Comparison of ENCODE assay signal across 13 cellular contexts in the genomic region with DNA sequence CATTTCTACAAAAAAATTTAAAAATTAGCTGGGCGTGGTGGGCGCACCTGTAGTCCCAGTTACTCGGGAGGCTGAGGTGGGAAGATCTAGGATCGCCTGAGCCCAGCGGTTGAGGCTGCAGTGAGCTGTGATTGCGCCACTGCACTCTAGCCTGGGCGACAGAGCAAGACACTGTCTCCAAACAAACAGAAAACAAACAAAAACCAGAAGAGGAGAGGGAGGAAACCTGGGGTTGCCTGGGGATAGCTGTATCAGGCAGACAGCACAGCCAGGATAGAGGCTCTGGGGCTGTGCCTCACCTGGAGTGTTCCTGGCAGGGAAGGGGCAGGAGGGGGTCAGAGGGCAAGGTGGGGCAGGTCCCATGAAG. TPM values are rescaled to one million over a fixed set of nuclear protein-coding genes. Genes with fewer than 3 reads are reported as not detected.
DNase-seq lines count a peak whose midpoint lies in the region; ATAC-seq, FAIRE-seq and TF ChIP-seq lines count a peak whose summit lies in the region.
"Had no signal": no experiment of that assay in that cellular context is flagged by ENCODE, and none has a peak within 500 bp of the region (broad histone marks: within the 10 kb centered on the region; RNA-seq: fewer than 3 reads in every experiment).

No MANE protein-coding gene starts in this region.

- H4K20me1 ChIP-seq in HepG2 (ENCODE audit: insufficient read depth, low read length): peaks cover 15% of the 10 kb centered on the region

- CTCF ChIA-PET in activated naive CD4-positive, alpha-beta T cell treated with anti-CD3 and anti-CD28 coated beads for 36 hours (lab: Charles Lee): interaction anchor here (1.3 kb wide), 1 partner anchor 31 kb away, joined by 3 read pairs; the partner anchor contains the start of gene ARHGAP45
- CTCF ChIA-PET in HepG2 (lab: Yijun Ruan, JAX; ENCODE audit: low intra/inter-chr PET ratio, low total read pairs): no interaction called here

- H2AFZ ChIP-seq in HepG2 (ENCODE audit: low read length): no peak overlapping the region

- no peak overlapping the region for H3K4me3 Mint-ChIP-seq in activated naive CD4-positive, alpha-beta T cell treated with anti-CD3 and anti-CD28 coated beads for 36 hours
- H3K4me3 Mint-ChIP-seq in T-helper 17 cell: no peak overlapping the region
- H3K4me3 Mint-ChIP-seq: CD4-positive, CD25-positive, alpha-beta regulatory T cell; central memory CD8-positive, alpha-beta T cell; memory B cell had no signal

- peak overlapping the region; percentile 8 to 54 (median 16); a peak in 5 of 6 replicates for H3K4me3 ChIP-seq in HepG2 (replicated peaks in 1 of 3; ENCODE audit: insufficient read depth in 1 of 3, low read depth in 2 of 3, low read length in 3 of 3)
- no peak overlapping the region for H3K4me3 ChIP-seq in transverse colon
- H3K4me3 ChIP-seq: SK-N-MC had no signal

- ATAC-seq in activated naive CD4-positive, alpha-beta T cell treated with anti-CD3 and anti-CD28 coated beads, Interleukin-2, amount 50 U/mL, for 72 hours: no peak
- ATAC-seq in T-helper 17 cell (no peak), HepG2 (peak; percentile 55), GM18870 (IDR thresholded peaks at IDR 0.05; ENCODE audit: unreplicated experiment) (no peak)

- H3K36me3 ChIP-seq in HepG2 (replicated peaks in 1 of 2; ENCODE audit: control insufficient read depth in 1 of 2, insufficient read depth in 2 of 2, low read length in 2 of 2) (0 out of 5 replicates have a peak, but pooled peaks cover 0 to 4% of the 10 kb centered on the region in 2 experiments), transverse colon (peaks cover 0 to 8% (median 0%) of the 10 kb centered on the region in 4 donors)

- peaks cover 84% of the 10 kb centered on the region for H3K4me1 Mint-ChIP-seq in activated naive CD4-positive, alpha-beta T cell treated with anti-CD3 and anti-CD28 coated beads for 36 hours (ENCODE audit: low read depth)
- H3K4me1 Mint-ChIP-seq in T-helper 17 cell: peaks cover 36% of the 10 kb centered on the region

- FAIRE-seq in HepG2 (lab: Jason Lieb, UNC): no peak

- no peaks in the 10 kb centered on the region for H3K27me3 Mint-ChIP-seq in activated naive CD4-positive, alpha-beta T cell treated with anti-CD3 and anti-CD28 coated beads for 36 hours (ENCODE audit: low read depth)
- no peaks in the 10 kb centered on the region for H3K27me3 Mint-ChIP-seq in T-helper 17 cell
- H3K27me3 Mint-ChIP-seq: central memory CD8-positive, alpha-beta T cell; memory B cell had no signal

- peaks cover 12% of the 10 kb centered on the region for H3K36me3 Mint-ChIP-seq in activated naive CD4-positive, alpha-beta T cell treated with anti-CD3 and anti-CD28 coated beads for 36 hours (ENCODE audit: low read depth)
- H3K36me3 Mint-ChIP-seq in activated naive CD4-positive, alpha-beta T cell treated with anti-CD3 and anti-CD28 coated beads, Interleukin-2, amount 50 U/mL, for 72 hours: peaks cover 11 to 15% of the 10 kb centered on the region in 2 donors
- no peaks in the 10 kb centered on the region for H3K36me3 Mint-ChIP-seq in T-helper 17 cell (ENCODE audit: low read depth)
- H3K36me3 Mint-ChIP-seq: CD4-positive, CD25-positive, alpha-beta regulatory T cell had no signal

- TF ChIP-seq EP300 in HepG2 (IDR thresholded peaks at IDR 0.05; ENCODE audit: low read depth in 2 of 2, low read length in 2 of 2) (peak in 1 of 2 experiments; percentile 34; a peak in 1 of 4 replicates), HepG2 (CRISPR knock-in tag; IDR thresholded peaks at IDR 0.05; ENCODE audit: borderline replicate concordance) (no peak), transverse colon (IDR thresholded peaks at IDR 0.05; ENCODE audit: low read depth) (no peak)

- no TSS peak for BruUV-seq in HepG2 (replicated peaks; lab: Mats Ljungman, UMichigan)

- POLR2A ChIA-PET in HepG2 (lab: Yijun Ruan, JAX): interaction anchor here (0.6 to 2.4 kb wide), 23 partner anchors 8 to 176 kb away, joined by 3 to 13 read pairs (median 5); partner anchors contain the start of genes ARHGAP45, CIRBP, CNN2 and RNU6-2

- in situ Hi-C loops in HepG2 (cut with HindIII; ENCODE audit: extremely low pct_ligation_motif_present, low pct_unique_long_range_greater_than_20kb): no loop called here
- in situ Hi-C loops in transverse colon (cut with MboI; ENCODE audit: low pct_ligation_motif_present in 1 of 4, low pct_unique_long_range_greater_than_20kb in 1 of 4, low sequenced_read_pairs in 3 of 4): no loop called here

- peaks cover 24% of the 10 kb centered on the region for H3K79me2 ChIP-seq in HepG2 (ENCODE audit: insufficient read depth, low read length)

- no peak for DNase-seq in activated naive CD4-positive, alpha-beta T cell treated with anti-CD3 and anti-CD28 coated beads for 36 hours
- DNase-seq in activated naive CD4-positive, alpha-beta T cell treated with anti-CD3 and anti-CD28 coated beads, Interleukin-2, amount 50 U/mL, for 72 hours (ENCODE audit: low spot score in 2 of 2): no peak
- DNase-seq in T-helper 17 cell: no peak
- peak; percentile 89 for DNase-seq in HepG2 (ENCODE audit: low spot score)
- DNase-seq in transverse colon: no peak
- no peak for DNase-seq in SIG-M5 treated with dmso at 0.1 percent for 504 hours (lab: John Stamatoyannopoulos, UW; ENCODE audit: unreplicated experiment)
- no peak for DNase-seq in A172 (ENCODE audit: low spot score)
- DNase-seq: CD4-positive, CD25-positive, alpha-beta regulatory T cell; NCI-H2227 treated with DMSO at 0.1 percent for 48 hours had no signal

- intact Hi-C loops in activated naive CD4-positive, alpha-beta T cell treated with anti-CD3 and anti-CD28 coated beads for 36 hours (cut with micrococcal nuclease): loop anchor here (5.0 kb wide), 3 partner anchors 95 to 300 kb away; partner anchors contain the start of genes ARID3A and PTBP1
- intact Hi-C loops in HepG2 (cut with micrococcal nuclease; ENCODE audit: unreplicated experiment): loop anchor here (5.0 kb wide), 1 partner anchor 615 kb away; no protein-coding TSS in a partner anchor
- intact Hi-C loops in transverse colon (cut with DNase I; ENCODE audit: low total_unique reads): no loop called here

- TF ChIP-seq CTCF in HepG2 (CRISPR knock-in tag; IDR thresholded peaks at IDR 0.05) (no peak; the same call in 1 of the 2 replicates), transverse colon (IDR thresholded peaks at IDR 0.05) (no peak)

- no peaks in the 10 kb centered on the region for H3K9me3 ChIP-seq in T-helper 17 cell (ENCODE audit: control insufficient read depth, low read length, poor library complexity, severe bottlenecking)
- no peaks in the 10 kb centered on the region for H3K9me3 ChIP-seq in HepG2 (ENCODE audit: low read length)
- H3K9me3 ChIP-seq in transverse colon: no peaks in the 10 kb centered on the region

- peak overlapping the region; percentile 75 for H3K4me2 ChIP-seq in HepG2 (ENCODE audit: low read depth, low read length)

- H3K27ac Mint-ChIP-seq in activated naive CD4-positive, alpha-beta T cell treated with anti-CD3 and anti-CD28 coated beads for 36 hours: peak overlapping the region; percentile 71
- peak overlapping the region in 1 of 2 donors; percentile 78 for H3K27ac Mint-ChIP-seq in activated naive CD4-positive, alpha-beta T cell treated with anti-CD3 and anti-CD28 coated beads, Interleukin-2, amount 50 U/mL, for 72 hours
- H3K27ac Mint-ChIP-seq in T-helper 17 cell: peak overlapping the region; percentile 91
- H3K27ac Mint-ChIP-seq: CD4-positive, CD25-positive, alpha-beta regulatory T cell; memory B cell had no signal

- peak overlapping the region; percentile 88 for H3K9ac ChIP-seq in HepG2 (ENCODE audit: insufficient read depth, low read depth, low read length)

- TF ChIP-seq POLR2A in HepG2 (IDR thresholded peaks at IDR 0.05; ENCODE audit: insufficient read depth in 1 of 2, low read depth in 2 of 2, low read length in 2 of 2) (no peak), transverse colon (IDR thresholded peaks at IDR 0.05) (no peak)

- H3K27ac ChIP-seq in HepG2 (ENCODE audit: extremely low read length, insufficient read depth, low read length): peak overlapping the region; percentile 100
- peak overlapping the region; percentile 34 to 100 (median 57) for H3K27ac ChIP-seq in transverse colon
- H3K27ac ChIP-seq: SK-N-MC had no signal

- H3K4me1 ChIP-seq in HepG2 (ENCODE audit: insufficient read depth, low read length) (peaks cover 79% of the 10 kb centered on the region), transverse colon (peaks cover 20 to 64% (median 45%) of the 10 kb centered on the region in 4 donors)

- under 1% methylated on average over 7 of the region's 7 CpGs for WGBS in HepG2 (ENCODE audit: low lambda C conversion rate)
- WGBS in transverse colon (ENCODE audit: low coverage in 1 of 2), 2 donors: 57 to 65% methylated on average over 6 to 7 of the region's 7 CpGs

- no peaks in the 10 kb centered on the region; a peak in 1 of 5 replicates for H3K27me3 ChIP-seq in HepG2 (ENCODE audit: control insufficient read depth in 1 of 2, insufficient read depth in 2 of 2, low read length in 2 of 2)
- H3K27me3 ChIP-seq in transverse colon: no peaks in the 10 kb centered on the region

- peaks cover 4% of the 10 kb centered on the region for H3K9me3 Mint-ChIP-seq in activated naive CD4-positive, alpha-beta T cell treated with anti-CD3 and anti-CD28 coated beads for 36 hours
- H3K9me3 Mint-ChIP-seq in activated naive CD4-positive, alpha-beta T cell treated with anti-CD3 and anti-CD28 coated beads, Interleukin-2, amount 50 U/mL, for 72 hours: peaks cover 0 to 6% of the 10 kb centered on the region in 2 donors
- H3K9me3 Mint-ChIP-seq: central memory CD8-positive, alpha-beta T cell; memory B cell had no signal

- TF ChIP-seq RAD21 in HepG2 (CRISPR knock-in tag; IDR thresholded peaks at IDR 0.05): no peak

RNA-seq across cellular contexts. Expression of gene POLR2E, which starts 2.6 kb away (rescaled TPM):
- 100 to 1,000 TPM; 238 to 258 TPM for total RNA-seq in activated naive CD4-positive, alpha-beta T cell treated with anti-CD3 and anti-CD28 coated beads for 36 hours
- 100 to 1,000 TPM; 248 to 259 TPM for total RNA-seq in activated naive CD4-positive, alpha-beta T cell treated with anti-CD3 and anti-CD28 coated beads, Interleukin-2, amount 50 U/mL, for 72 hours
- total RNA-seq in T-helper 17 cell: 10 to 100 TPM; 63.8 to 81.4 TPM
- 140 TPM in 2 replicates for total RNA-seq in HepG2 (2016; rRNA removed; fragmentation: Illumina TruSeq; extraction: Trizol)
- 43.4 and 44.8 TPM in 2 replicates for total RNA-seq in HepG2 (2016; cell fraction: cytosol; rRNA removed; fragmentation: Illumina TruSeq; extraction: Trizol; ENCODE audit: low read depth)
- total RNA-seq in HepG2 (2016; cell fraction: insoluble cytoplasmic fraction; rRNA removed; fragmentation: Illumina TruSeq; extraction: Trizol): 135 and 141 TPM in 2 replicates
- total RNA-seq in HepG2 (2016; cell fraction: membrane; rRNA removed; fragmentation: Illumina TruSeq; extraction: Trizol): 89.0 and 92.5 TPM in 2 replicates
- 54.0 and 55.3 TPM in 2 replicates for total RNA-seq in HepG2 (2016; cell fraction: nucleus; rRNA removed; fragmentation: Illumina TruSeq; extraction: Trizol)
- polyA plus RNA-seq in HepG2 (2011; rRNA removed): 272 and 305 TPM in 2 replicates
- polyA plus RNA-seq in HepG2 (2011; cell fraction: cytosol; rRNA removed): 222 and 337 TPM in 2 replicates
- polyA plus RNA-seq in HepG2 (2011; cell fraction: nucleus; rRNA removed): 150 and 188 TPM in 2 replicates
- 201 and 222 TPM in 2 replicates for polyA plus RNA-seq in HepG2 (2012)
- polyA plus RNA-seq in HepG2 (2016; cell fraction: cytosol; fragmentation: Illumina TruSeq; extraction: Trizol; ENCODE audit: low read depth): 94.9 and 102 TPM in 2 replicates
- 246 and 282 TPM in 2 replicates for polyA plus RNA-seq in HepG2 (2016; cell fraction: insoluble cytoplasmic fraction; fragmentation: Illumina TruSeq; extraction: Trizol; ENCODE audit: low read depth)
- polyA plus RNA-seq in HepG2 (2016; cell fraction: membrane; fragmentation: Illumina TruSeq; extraction: Trizol; ENCODE audit: low read depth): 145 and 159 TPM in 2 replicates
- 179 TPM in 2 replicates for polyA plus RNA-seq in HepG2 (2016; cell fraction: nucleus; fragmentation: Illumina TruSeq; extraction: Trizol; ENCODE audit: insufficient read depth, low read depth)
- 343 and 389 TPM in 2 replicates for polyA minus RNA-seq in HepG2 (2011; rRNA and poly(A)+ RNA removed; ENCODE audit: low replicate concordance)
- 104 and 129 TPM in 2 replicates for polyA minus RNA-seq in HepG2 (2011; cell fraction: cytosol; rRNA and poly(A)+ RNA removed)
- polyA minus RNA-seq in HepG2 (2011; cell fraction: nucleus; rRNA and poly(A)+ RNA removed): 39.5 and 42.0 TPM in 2 replicates
- total RNA-seq in transverse colon: 100 to 1,000 TPM in 2 of 4 donors, 10 to 100 TPM in 2; 74.8 to 167 (median 103) TPM
- 265 and 318 TPM in 2 replicates for total RNA-seq in A172 (2014; rRNA removed; shearing (Covaris generic))

RNA-seq across cellular contexts. Expression of gene GPX4, which starts 6.0 kb away (rescaled TPM):
- total RNA-seq in activated naive CD4-positive, alpha-beta T cell treated with anti-CD3 and anti-CD28 coated beads for 36 hours: 100 to 1,000 TPM; 244 to 253 TPM
- 100 to 1,000 TPM; 154 to 316 TPM for total RNA-seq in activated naive CD4-positive, alpha-beta T cell treated with anti-CD3 and anti-CD28 coated beads, Interleukin-2, amount 50 U/mL, for 72 hours
- total RNA-seq in T-helper 17 cell (100 to 1,000 TPM; 184 to 187 TPM), HepG2 (2016; rRNA removed; fragmentation: Illumina TruSeq; extraction: Trizol) (426 and 535 TPM in 2 replicates), transverse colon (100 to 1,000 TPM; 115 to 426 (median 261) TPM)
- 2,785 and 3,522 TPM in 2 replicates for total RNA-seq in HepG2 (2016; cell fraction: cytosol; rRNA removed; fragmentation: Illumina TruSeq; extraction: Trizol; ENCODE audit: low read depth)
- total RNA-seq in HepG2 (2016; cell fraction: insoluble cytoplasmic fraction; rRNA removed; fragmentation: Illumina TruSeq; extraction: Trizol): 340 and 561 TPM in 2 replicates
- total RNA-seq in HepG2 (2016; cell fraction: membrane; rRNA removed; fragmentation: Illumina TruSeq; extraction: Trizol): 1,902 and 2,313 TPM in 2 replicates
- 168 and 177 TPM in 2 replicates for total RNA-seq in HepG2 (2016; cell fraction: nucleus; rRNA removed; fragmentation: Illumina TruSeq; extraction: Trizol)
- 613 and 728 TPM in 2 replicates for polyA plus RNA-seq in HepG2 (2011; rRNA removed)
- polyA plus RNA-seq in HepG2 (2011; cell fraction: cytosol; rRNA removed): 837 and 1,257 TPM in 2 replicates
- 557 and 562 TPM in 2 replicates for polyA plus RNA-seq in HepG2 (2011; cell fraction: nucleus; rRNA removed)
- polyA plus RNA-seq in HepG2 (2012): 539 and 705 TPM in 2 replicates
- 3,701 and 4,930 TPM in 2 replicates for polyA plus RNA-seq in HepG2 (2016; cell fraction: cytosol; fragmentation: Illumina TruSeq; extraction: Trizol; ENCODE audit: low read depth)
- 454 and 583 TPM in 2 replicates for polyA plus RNA-seq in HepG2 (2016; cell fraction: insoluble cytoplasmic fraction; fragmentation: Illumina TruSeq; extraction: Trizol; ENCODE audit: low read depth)
- polyA plus RNA-seq in HepG2 (2016; cell fraction: membrane; fragmentation: Illumina TruSeq; extraction: Trizol; ENCODE audit: low read depth): 2,313 and 2,706 TPM in 2 replicates
- 387 and 420 TPM in 2 replicates for polyA plus RNA-seq in HepG2 (2016; cell fraction: nucleus; fragmentation: Illumina TruSeq; extraction: Trizol; ENCODE audit: insufficient read depth, low read depth)
- 195 and 435 TPM in 2 replicates for polyA minus RNA-seq in HepG2 (2011; rRNA and poly(A)+ RNA removed; ENCODE audit: low replicate concordance)
- 211 and 241 TPM in 2 replicates for polyA minus RNA-seq in HepG2 (2011; cell fraction: cytosol; rRNA and poly(A)+ RNA removed)
- polyA minus RNA-seq in HepG2 (2011; cell fraction: nucleus; rRNA and poly(A)+ RNA removed): 51.6 and 73.4 TPM in 2 replicates
- total RNA-seq in A172 (2014; rRNA removed; shearing (Covaris generic)): 323 and 353 TPM in 2 replicates

RNA-seq across cellular contexts. Expression of gene ARHGAP45, which starts 30.8 kb away (rescaled TPM):
- 100 to 1,000 TPM; 123 to 136 TPM for total RNA-seq in activated naive CD4-positive, alpha-beta T cell treated with anti-CD3 and anti-CD28 coated beads for 36 hours
- 100 to 1,000 TPM; 171 to 174 TPM for total RNA-seq in activated naive CD4-positive, alpha-beta T cell treated with anti-CD3 and anti-CD28 coated beads, Interleukin-2, amount 50 U/mL, for 72 hours
- 100 to 1,000 TPM; 603 to 646 TPM for total RNA-seq in T-helper 17 cell
- total RNA-seq in HepG2 (2016; rRNA removed; fragmentation: Illumina TruSeq; extraction: Trizol): 0.48 and 0.84 TPM in 2 replicates
- 0.35 and 0.51 TPM in 2 replicates for total RNA-seq in HepG2 (2016; cell fraction: cytosol; rRNA removed; fragmentation: Illumina TruSeq; extraction: Trizol; ENCODE audit: low read depth)
- total RNA-seq in HepG2 (2016; cell fraction: insoluble cytoplasmic fraction; rRNA removed; fragmentation: Illumina TruSeq; extraction: Trizol): 0.16 and 0.50 TPM in 2 replicates
- total RNA-seq in HepG2 (2016; cell fraction: membrane; rRNA removed; fragmentation: Illumina TruSeq; extraction: Trizol): 0.38 and 0.40 TPM in 2 replicates
- 0.28 and 0.63 TPM in 2 replicates for total RNA-seq in HepG2 (2016; cell fraction: nucleus; rRNA removed; fragmentation: Illumina TruSeq; extraction: Trizol)
- polyA plus RNA-seq in HepG2 (2011; rRNA removed): 32.0 and 40.3 TPM in 2 replicates
- polyA plus RNA-seq in HepG2 (2011; cell fraction: cytosol; rRNA removed): 17.7 and 31.9 TPM in 2 replicates
- 222 and 325 TPM in 2 replicates for polyA plus RNA-seq in HepG2 (2011; cell fraction: nucleus; rRNA removed)
- 21.8 and 23.4 TPM in 2 replicates for polyA plus RNA-seq in HepG2 (2012)
- polyA plus RNA-seq in HepG2 (2016; cell fraction: cytosol; fragmentation: Illumina TruSeq; extraction: Trizol; ENCODE audit: low read depth): not detected in 2 replicates
- 0.41 and 0.69 TPM in 2 replicates for polyA plus RNA-seq in HepG2 (2016; cell fraction: insoluble cytoplasmic fraction; fragmentation: Illumina TruSeq; extraction: Trizol; ENCODE audit: low read depth)
- polyA plus RNA-seq in HepG2 (2016; cell fraction: membrane; fragmentation: Illumina TruSeq; extraction: Trizol; ENCODE audit: low read depth): not detected in 2 replicates
- polyA plus RNA-seq in HepG2 (2016; cell fraction: nucleus; fragmentation: Illumina TruSeq; extraction: Trizol; ENCODE audit: insufficient read depth, low read depth): 1.5 TPM in 2 replicates
- 18.3 and 37.9 TPM in 2 replicates for polyA minus RNA-seq in HepG2 (2011; rRNA and poly(A)+ RNA removed; ENCODE audit: low replicate concordance)
- 19.3 and 20.1 TPM in 2 replicates for polyA minus RNA-seq in HepG2 (2011; cell fraction: cytosol; rRNA and poly(A)+ RNA removed)
- 25.0 and 29.0 TPM in 2 replicates for polyA minus RNA-seq in HepG2 (2011; cell fraction: nucleus; rRNA and poly(A)+ RNA removed)
- total RNA-seq in transverse colon: 100 to 1,000 TPM in 1 of 4 donors, 10 to 100 TPM in 2, 1 to 10 TPM in 1; 10.0 to 174 (median 76.9) TPM
- 3.1 and 4.9 TPM in 2 replicates for total RNA-seq in A172 (2014; rRNA removed; shearing (Covaris generic))

RNA-seq across cellular contexts. Expression of gene ABCA7, which starts 57.9 kb away (rescaled TPM):
- 10 to 100 TPM; 24.4 to 30.1 TPM for total RNA-seq in activated naive CD4-positive, alpha-beta T cell treated with anti-CD3 and anti-CD28 coated beads for 36 hours
- total RNA-seq in activated naive CD4-positive, alpha-beta T cell treated with anti-CD3 and anti-CD28 coated beads, Interleukin-2, amount 50 U/mL, for 72 hours: 100 to 1,000 TPM in 1 of 2 donors, 10 to 100 TPM in 1; 17.8 to 105 TPM
- total RNA-seq in T-helper 17 cell: 100 to 1,000 TPM; 107 to 112 TPM
- total RNA-seq in HepG2 (2016; rRNA removed; fragmentation: Illumina TruSeq; extraction: Trizol): 1.3 and 4.4 TPM in 2 replicates
- total RNA-seq in HepG2 (2016; cell fraction: cytosol; rRNA removed; fragmentation: Illumina TruSeq; extraction: Trizol; ENCODE audit: low read depth): 3.4 and 3.5 TPM in 2 replicates
- 2.5 and 6.4 TPM in 2 replicates for total RNA-seq in HepG2 (2016; cell fraction: insoluble cytoplasmic fraction; rRNA removed; fragmentation: Illumina TruSeq; extraction: Trizol)
- 1.7 and 2.0 TPM in 2 replicates for total RNA-seq in HepG2 (2016; cell fraction: membrane; rRNA removed; fragmentation: Illumina TruSeq; extraction: Trizol)
- 7.8 and 9.7 TPM in 2 replicates for total RNA-seq in HepG2 (2016; cell fraction: nucleus; rRNA removed; fragmentation: Illumina TruSeq; extraction: Trizol)
- polyA plus RNA-seq in HepG2 (2011; rRNA removed): 32.4 and 41.2 TPM in 2 replicates
- 27.7 and 35.9 TPM in 2 replicates for polyA plus RNA-seq in HepG2 (2011; cell fraction: cytosol; rRNA removed)
- polyA plus RNA-seq in HepG2 (2011; cell fraction: nucleus; rRNA removed): 316 and 410 TPM in 2 replicates
- 29.1 and 29.7 TPM in 2 replicates for polyA plus RNA-seq in HepG2 (2012)
- polyA plus RNA-seq in HepG2 (2016; cell fraction: cytosol; fragmentation: Illumina TruSeq; extraction: Trizol; ENCODE audit: low read depth): 0.23 and 0.72 TPM in 2 replicates
- 1.6 and 2.2 TPM in 2 replicates for polyA plus RNA-seq in HepG2 (2016; cell fraction: insoluble cytoplasmic fraction; fragmentation: Illumina TruSeq; extraction: Trizol; ENCODE audit: low read depth)
- 0.54 and 0.71 TPM in 2 replicates for polyA plus RNA-seq in HepG2 (2016; cell fraction: membrane; fragmentation: Illumina TruSeq; extraction: Trizol; ENCODE audit: low read depth)
- 25.9 and 28.7 TPM in 2 replicates for polyA plus RNA-seq in HepG2 (2016; cell fraction: nucleus; fragmentation: Illumina TruSeq; extraction: Trizol; ENCODE audit: insufficient read depth, low read depth)
- 20.1 and 68.5 TPM in 2 replicates for polyA minus RNA-seq in HepG2 (2011; rRNA and poly(A)+ RNA removed; ENCODE audit: low replicate concordance)
- polyA minus RNA-seq in HepG2 (2011; cell fraction: cytosol; rRNA and poly(A)+ RNA removed): 20.8 and 23.1 TPM in 2 replicates
- polyA minus RNA-seq in HepG2 (2011; cell fraction: nucleus; rRNA and poly(A)+ RNA removed): 41.6 and 44.5 TPM in 2 replicates
- total RNA-seq in transverse colon: 100 to 1,000 TPM in 1 of 4 donors, 10 to 100 TPM in 3; 47.1 to 128 (median 82.0) TPM
- total RNA-seq in A172 (2014; rRNA removed; shearing (Covaris generic)): 5.1 and 8.6 TPM in 2 replicates

Comparison
In these comparisons a context has a peak if more than half of its experiments do, and no peak if none do; other contexts are left out.
1. H3K4me3 ChIP-seq: peak in HepG2 (3 of 3); none in transverse colon (0 of 4).